Comparison of ENCODE assay signal across 1 cellular context in the genomic region with DNA sequence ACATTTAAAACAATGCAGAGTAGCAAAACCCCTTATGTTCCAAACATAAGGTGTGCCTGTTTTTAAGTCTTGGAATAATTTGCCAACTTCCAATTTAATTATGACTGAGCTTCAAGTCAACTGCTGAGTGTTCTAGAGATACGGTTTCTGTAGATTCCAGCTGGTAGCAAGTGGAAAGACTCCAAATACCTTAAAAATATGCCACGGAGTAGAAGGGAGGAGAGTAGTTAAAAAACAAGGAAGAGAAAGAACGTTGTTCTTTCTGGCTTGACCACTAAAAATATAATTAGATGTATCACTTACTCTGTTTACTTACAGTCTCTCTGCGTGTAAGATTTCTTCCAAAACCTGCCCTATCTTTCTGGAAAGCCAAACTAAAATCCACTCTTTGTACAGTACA.
TF ChIP-seq lines count a peak whose summit lies in the region.

No MANE protein-coding gene starts in this region.

TF ChIP-seq in HepG2, 621 proteins besides CTCF, POLR2A, EP300 and RAD21 (continued from another document):
- no peak for TF ChIP-seq MYNN (CRISPR knock-in tag; IDR thresholded peaks at IDR 0.05; ENCODE audit: low read depth)
- TF ChIP-seq ZFX (CRISPR knock-in tag; IDR thresholded peaks at IDR 0.05; ENCODE audit: low read depth): no peak
- no peak for TF ChIP-seq REXO4 (CRISPR knock-in tag; IDR thresholded peaks at IDR 0.05; ENCODE audit: borderline replicate concordance)
- no peak for TF ChIP-seq TCF12 (IDR thresholded peaks at IDR 0.05)
- no peak for TF ChIP-seq TCF12 (CRISPR knock-in tag; IDR thresholded peaks at IDR 0.05)
- no peak for TF ChIP-seq ZNF550 (CRISPR knock-in tag; IDR thresholded peaks at IDR 0.05; ENCODE audit: borderline replicate concordance)
- no peak for TF ChIP-seq DPF2 (CRISPR knock-in tag; IDR thresholded peaks at IDR 0.05; ENCODE audit: borderline replicate concordance, low read depth)
- TF ChIP-seq, protein P1, sequence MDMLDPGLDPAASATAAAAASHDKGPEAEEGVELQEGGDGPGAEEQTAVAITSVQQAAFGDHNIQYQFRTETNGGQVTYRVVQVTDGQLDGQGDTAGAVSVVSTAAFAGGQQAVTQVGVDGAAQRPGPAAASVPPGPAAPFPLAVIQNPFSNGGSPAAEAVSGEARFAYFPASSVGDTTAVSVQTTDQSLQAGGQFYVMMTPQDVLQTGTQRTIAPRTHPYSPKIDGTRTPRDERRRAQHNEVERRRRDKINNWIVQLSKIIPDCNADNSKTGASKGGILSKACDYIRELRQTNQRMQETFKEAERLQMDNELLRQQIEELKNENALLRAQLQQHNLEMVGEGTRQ (IDR thresholded peaks at IDR 0.05; ENCODE audit: low read depth, low read length): no peak
- TF ChIP-seq, protein P1 (CRISPR knock-in tag; IDR thresholded peaks at IDR 0.05; ENCODE audit: borderline replicate concordance): no peak
- TF ChIP-seq, protein P2, sequence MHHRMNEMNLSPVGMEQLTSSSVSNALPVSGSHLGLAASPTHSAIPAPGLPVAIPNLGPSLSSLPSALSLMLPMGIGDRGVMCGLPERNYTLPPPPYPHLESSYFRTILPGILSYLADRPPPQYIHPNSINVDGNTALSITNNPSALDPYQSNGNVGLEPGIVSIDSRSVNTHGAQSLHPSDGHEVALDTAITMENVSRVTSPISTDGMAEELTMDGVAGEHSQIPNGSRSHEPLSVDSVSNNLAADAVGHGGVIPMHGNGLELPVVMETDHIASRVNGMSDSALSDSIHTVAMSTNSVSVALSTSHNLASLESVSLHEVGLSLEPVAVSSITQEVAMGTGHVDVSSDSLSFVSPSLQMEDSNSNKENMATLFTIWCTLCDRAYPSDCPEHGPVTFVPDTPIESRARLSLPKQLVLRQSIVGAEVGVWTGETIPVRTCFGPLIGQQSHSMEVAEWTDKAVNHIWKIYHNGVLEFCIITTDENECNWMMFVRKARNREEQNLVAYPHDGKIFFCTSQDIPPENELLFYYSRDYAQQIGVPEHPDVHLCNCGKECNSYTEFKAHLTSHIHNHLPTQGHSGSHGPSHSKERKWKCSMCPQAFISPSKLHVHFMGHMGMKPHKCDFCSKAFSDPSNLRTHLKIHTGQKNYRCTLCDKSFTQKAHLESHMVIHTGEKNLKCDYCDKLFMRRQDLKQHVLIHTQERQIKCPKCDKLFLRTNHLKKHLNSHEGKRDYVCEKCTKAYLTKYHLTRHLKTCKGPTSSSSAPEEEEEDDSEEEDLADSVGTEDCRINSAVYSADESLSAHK (CRISPR knock-in tag; IDR thresholded peaks at IDR 0.05; ENCODE audit: borderline replicate concordance): no peak
- no peak for TF ChIP-seq ZNF121 (CRISPR knock-in tag; IDR thresholded peaks at IDR 0.05)
- no peak for TF ChIP-seq KDM2A (CRISPR knock-in tag; IDR thresholded peaks at IDR 0.05; ENCODE audit: borderline replicate concordance, low read depth)
- no peak for TF ChIP-seq ZNF790 (CRISPR knock-in tag; IDR thresholded peaks at IDR 0.05; ENCODE audit: borderline replicate concordance)
- no peak for TF ChIP-seq KLF16 (CRISPR knock-in tag; IDR thresholded peaks at IDR 0.05)
- TF ChIP-seq CREM (IDR thresholded peaks at IDR 0.05): no peak
- no peak for TF ChIP-seq CREM (CRISPR knock-in tag; IDR thresholded peaks at IDR 0.05)
- no peak for TF ChIP-seq SRF (IDR thresholded peaks at IDR 0.05; ENCODE audit: low read depth, low read length)
